In genomic region chr2:98510322-98510662, GRCh38 we compare ENCODE assay signal across 20 cellular contexts.
"Had no signal": no experiment of that assay in that cellular context is flagged by ENCODE, and none has a peak within 500 bp of the region (broad histone marks: within the 10 kb centered on the region; RNA-seq: fewer than 3 reads in every experiment).

No MANE protein-coding gene starts in this region.

- H3K27me3 Mint-ChIP-seq: activated CD4-positive, alpha-beta T cell treated with anti-CD3 and anti-CD28 coated beads, Interleukin-2, amount 10 ng/mL, durations not matched to agents 24 days and 14 days; naive B cell had no signal

- H3K4me1 ChIP-seq: prostate gland had no signal

- H3K9me3 Mint-ChIP-seq: activated CD4-positive, alpha-beta T cell treated with anti-CD3 and anti-CD28 coated beads, Interleukin-2, amount 10 ng/mL, durations not matched to agents 24 days and 14 days; naive B cell; WTC11 had no signal

- H3K36me3 ChIP-seq: ascending aorta, breast epithelium, gastroesophageal sphincter, prostate gland, tibial nerve, vagina had no signal

- ATAC-seq: gastroesophageal sphincter, left colon, right cardiac atrium, WTC11 had no signal

- H3K36me3 Mint-ChIP-seq: naive B cell had no signal

- DNase-seq: activated gamma-delta T cell; activated T-cell treated with anti-CD3 and anti-CD28 coated beads for 4 hours; left colon; mammary epithelial cell; naive B cell; right cardiac atrium; small intestine; stimulated activated CD4-positive, alpha-beta T cell treated with anti-CD3 and anti-CD28 coated beads, Interleukin-4, amount 100 ng/mL, for 24 hours; stimulated activated naive CD4-positive, alpha-beta T cell treated with Interleukin-2 at 50 U/mL for 16 hours; substantia nigra had no signal

- H3K27me3 ChIP-seq: ascending aorta, breast epithelium, gastroesophageal sphincter, tibial nerve, vagina had no signal

- H3K27ac Mint-ChIP-seq: naive B cell, WTC11 had no signal

- H3K4me3 Mint-ChIP-seq: activated CD4-positive, alpha-beta T cell treated with anti-CD3 and anti-CD28 coated beads, Interleukin-2, amount 10 ng/mL, durations not matched to agents 24 days and 14 days; naive B cell; WTC11 had no signal

- H3K4me3 ChIP-seq: ascending aorta, breast epithelium, gastroesophageal sphincter, prostate gland, tibial nerve, vagina had no signal

- H3K9me3 ChIP-seq: ascending aorta, breast epithelium, gastroesophageal sphincter, prostate gland, tibial nerve, vagina had no signal

- H3K27ac ChIP-seq: ascending aorta, prostate gland, vagina had no signal

- FAIRE-seq: islet of Langerhans, small intestine, TTC549 had no signal
